Comparison of ENCODE assay signal across 1 cellular context in the genomic region with DNA sequence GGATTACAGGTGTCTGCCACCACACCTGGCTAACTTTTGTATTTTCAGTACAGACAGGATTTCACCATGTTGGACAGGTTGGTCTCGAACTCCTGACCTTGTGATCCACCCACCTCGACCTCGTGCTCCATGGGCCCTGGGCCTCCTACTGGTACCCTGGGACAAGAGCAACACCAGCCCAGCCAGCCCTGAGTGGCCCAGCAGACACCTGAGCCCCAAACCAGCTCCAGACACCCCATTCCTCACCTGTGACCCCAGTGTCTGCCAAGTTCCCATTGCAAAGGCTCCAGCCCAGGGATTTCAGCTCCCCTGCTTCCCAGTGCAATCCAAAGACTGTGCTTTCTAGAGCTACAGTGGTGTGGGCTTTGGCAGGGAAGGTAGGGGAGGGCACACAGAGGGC.
TF ChIP-seq lines count a peak whose summit lies in the region.

No MANE protein-coding gene starts in this region.

TF ChIP-seq in K562, 482 proteins besides CTCF, POLR2A, EP300 and RAD21:
- TF ChIP-seq MAX (CRISPR knock-in tag; IDR thresholded peaks at IDR 0.05) (0 out of 2 replicates have a peak, but pooled peaks have one; percentile 12), CHD1 (IDR thresholded peaks at IDR 0.05; ENCODE audit: low read length) (no peak), SETDB1 (IDR thresholded peaks at IDR 0.05; ENCODE audit: low read length) (no peak)
